ENCODE assay signal across 1 cellular context in the genomic region with DNA sequence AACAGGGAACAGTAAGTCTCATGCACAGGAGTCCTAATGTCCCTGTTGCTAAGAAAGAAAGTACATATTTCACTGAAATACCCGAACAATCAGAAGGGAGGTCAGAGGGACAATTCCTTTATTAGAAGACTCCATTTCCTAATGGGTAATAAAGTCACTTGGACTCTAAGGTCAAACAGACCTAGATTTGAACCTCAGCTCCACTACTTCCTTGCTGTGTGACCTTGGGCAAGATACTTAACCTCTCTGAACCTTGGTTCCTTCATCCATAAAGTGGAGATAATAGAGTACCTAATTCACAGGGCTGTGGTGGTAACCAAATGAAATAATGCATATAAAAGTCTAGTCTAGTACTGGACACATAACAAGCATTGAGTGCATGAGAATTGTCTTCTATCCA.
TF ChIP-seq lines count a peak whose summit lies in the region.

No MANE protein-coding gene starts in this region.

TF ChIP-seq in H1, 55 proteins besides CTCF, POLR2A, EP300 and RAD21:
- no peak for TF ChIP-seq RNF2 (IDR thresholded peaks at IDR 0.05; ENCODE audit: borderline replicate concordance, low read depth, low read length, missing control alignments, poor library complexity, severe bottlenecking)
- TF ChIP-seq KDM1A (IDR thresholded peaks at IDR 0.05; ENCODE audit: borderline replicate concordance, low read length) = peak; percentile 63; the same call in 1 of the 2 replicates
